Comparison of ENCODE assay signal across 9 cellular contexts in genomic region chr10:79155301-79156081, GRCh38.
DNase-seq lines count a peak whose midpoint lies in the region; FAIRE-seq and TF ChIP-seq lines count a peak whose summit lies in the region.
"Had no signal": no experiment of that assay in that cellular context is flagged by ENCODE, and none has a peak within 500 bp of the region (broad histone marks: within the 10 kb centered on the region; RNA-seq: fewer than 3 reads in every experiment).

No MANE protein-coding gene starts in this region.

- H3K4me1 ChIP-seq in ACC112 (ENCODE audit: control insufficient read depth, insufficient read depth, low read length, unreplicated experiment) (peaks cover 91% of the 10 kb centered on the region), HUES48 (ENCODE audit: control insufficient read depth, insufficient read depth, low read length) (peaks cover 54% of the 10 kb centered on the region), breast epithelium (peaks cover 19 to 42% of the 10 kb centered on the region in 2 donors), mesendoderm (ENCODE audit: control insufficient read depth, low read depth, low read length) (peaks cover 34% of the 10 kb centered on the region)

- no peak overlapping the region for H3K23ac ChIP-seq in mesendoderm (ENCODE audit: low read length)

- no peak overlapping the region for H3K4me2 ChIP-seq in mesendoderm (ENCODE audit: low read length)

- no peak overlapping the region for H2BK120ac ChIP-seq in mesendoderm (ENCODE audit: low read depth, low read length)

- intact Hi-C loops in breast epithelium (cut with DNase I; ENCODE audit: low total_unique reads), result no loop called here

- no CpG with 5 or more reads among the region's 14 CpGs for WGBS in mesendoderm (ENCODE audit: extremely low coverage, insufficient coverage, low lambda C conversion rate)

- peak overlapping the region; percentile 6 for H3K56ac ChIP-seq in mesendoderm (ENCODE audit: low read length)

- no peak overlapping the region for H2BK5ac ChIP-seq in mesendoderm (ENCODE audit: low read length)

- H3K18ac ChIP-seq in mesendoderm (ENCODE audit: low read length), result no peak overlapping the region

- H3K79me2 ChIP-seq in ACC112 (ENCODE audit: control insufficient read depth, insufficient read depth, low read length, unreplicated experiment), result peaks cover 54% of the 10 kb centered on the region
- peaks cover 26% of the 10 kb centered on the region for H3K79me2 ChIP-seq in mesendoderm (ENCODE audit: control insufficient read depth, insufficient read depth, low read length)

- peaks cover 47% of the 10 kb centered on the region for H3K79me1 ChIP-seq in mesendoderm (ENCODE audit: low read length)

- H3K4ac ChIP-seq in mesendoderm (ENCODE audit: low read depth, low read length), result no peak overlapping the region

- H3K4me3 ChIP-seq in ACC112 (ENCODE audit: low read depth, low read length), result no peak overlapping the region
- no peak overlapping the region for H3K4me3 ChIP-seq in HUES48 (ENCODE audit: low read depth, low read length)
- no peak overlapping the region for H3K4me3 ChIP-seq in breast epithelium
- H3K4me3 ChIP-seq in mesendoderm (ENCODE audit: low read length), result no peak overlapping the region

- no peak overlapping the region for H3K9ac ChIP-seq in HUES48 (ENCODE audit: low read depth, low read length)
- peak overlapping the region; percentile 13 for H3K9ac ChIP-seq in mesendoderm (ENCODE audit: low read length)

- H3K36me3 ChIP-seq in ACC112 (ENCODE audit: insufficient read depth, low read length) (no peaks in the 10 kb centered on the region), HUES48 (ENCODE audit: control insufficient read depth, insufficient read depth, low read length) (no peaks in the 10 kb centered on the region), breast epithelium (no peaks in the 10 kb centered on the region), mesendoderm (ENCODE audit: control insufficient read depth, insufficient read depth, low read length) (no peaks in the 10 kb centered on the region)

- H4K5ac ChIP-seq in mesendoderm (ENCODE audit: low read length), result no peak overlapping the region

- H4K8ac ChIP-seq in mesendoderm (ENCODE audit: low read depth, low read length), result no peak overlapping the region

- H3K27me3 ChIP-seq in ACC112 (ENCODE audit: insufficient read depth, low read length) (no peaks in the 10 kb centered on the region), HUES48 (ENCODE audit: control insufficient read depth, insufficient read depth, low read length) (no peaks in the 10 kb centered on the region), breast epithelium (no peaks in the 10 kb centered on the region), mesendoderm (ENCODE audit: insufficient read depth, low read length, poor library complexity) (no peaks in the 10 kb centered on the region)

- H3K9me3 ChIP-seq in HUES48 (ENCODE audit: control insufficient read depth, insufficient read depth, low read length), result no peaks in the 10 kb centered on the region
- no peaks in the 10 kb centered on the region for H3K9me3 ChIP-seq in breast epithelium

- H3K27ac ChIP-seq in ACC112 (ENCODE audit: low read depth, low read length), result peak overlapping the region; percentile 72
- peak overlapping the region; percentile 14 for H3K27ac ChIP-seq in HUES48 (ENCODE audit: low read depth, low read length)
- peak overlapping the region; percentile 92 to 98 for H3K27ac ChIP-seq in breast epithelium
- H3K27ac ChIP-seq in mesendoderm (ENCODE audit: low read depth, low read length), result no peak overlapping the region

- no peak overlapping the region for H2BK15ac ChIP-seq in mesendoderm (replicated peaks; ENCODE audit: low read depth)

- no peak overlapping the region for H2AFZ ChIP-seq in ACC112 (ENCODE audit: low read length, unreplicated experiment)

- no peak overlapping the region for H2AK5ac ChIP-seq in mesendoderm (ENCODE audit: low read length)

- no peak for FAIRE-seq in HTR-8/SVneo (lab: Jason Lieb, UNC)

- no peak for DNase-seq in breast epithelium (ENCODE audit: low spot score in 2 of 2)
- DNase-seq in mesendoderm, result peak; percentile 56
- no peak for DNase-seq in NCI-H524 treated with DMSO at 0.1 percent for 48 hours (lab: John Stamatoyannopoulos, UW)
- no peak for DNase-seq in HTR-8/SVneo (ENCODE audit: insufficient read length, low spot score)
- no peak for DNase-seq in stimulated activated naive CD4-positive, alpha-beta T cell treated with Interleukin-2 at 50 U/mL for 16 hours (lab: John Stamatoyannopoulos, UW)
- no peak for DNase-seq in central memory CD4-positive, alpha-beta T cell
- DNase-seq: NCI-H1048 had no signal

- TF ChIP-seq POLR2A in breast epithelium (IDR thresholded peaks at IDR 0.05), result no peak

- TF ChIP-seq CTCF in breast epithelium (IDR thresholded peaks at IDR 0.05), result no peak
